In genomic region chr7:53656881-53657280, GRCh38 we compare ENCODE assay signal across 16 cellular contexts.
"Had no signal": no experiment of that assay in that cellular context is flagged by ENCODE, and none has a peak within 500 bp of the region (broad histone marks: within the 10 kb centered on the region; RNA-seq: fewer than 3 reads in every experiment).

No MANE protein-coding gene starts in this region.

- H3K4me3 ChIP-seq: adrenal gland, left ventricle myocardium inferior, sigmoid colon, spleen had no signal

- H3K4me1 ChIP-seq: adrenal gland, foreskin keratinocyte, left ventricle myocardium inferior, sigmoid colon, spleen had no signal

- DNase-seq: activated CD4-positive, alpha-beta T cell treated with anti-CD3 and anti-CD28 coated beads, Interleukin-2, amount 50 U/mL, for 1 hour; activated CD8-positive, alpha-beta memory T cell treated with anti-CD3 and anti-CD28 coated beads, Interleukin-2, amount 50 U/mL, for 4 hours; activated gamma-delta T cell treated with Interleukin-2 at 50 U/mL for 16 hours; adrenal gland; effector memory CD4-positive, alpha-beta T cell; glutamatergic neuron; hippocampal formation; kidney; left ventricle myocardium inferior; natural killer cell; nucleus accumbens; sigmoid colon; spleen; stimulated activated naive B cell treated with anti-CD40 and anti-IgM and Interleukin-4, amounts not matched to agents 10 μg/mL and 1 μg/mL and 100 μg/mL, for 72 hours had no signal

- H3K27ac ChIP-seq: adrenal gland, foreskin keratinocyte, left ventricle myocardium inferior, sigmoid colon, spleen had no signal

- H3K36me3 ChIP-seq: adrenal gland, left ventricle myocardium inferior, sigmoid colon, spleen had no signal

- H3K9me3 ChIP-seq: adrenal gland had no signal

- ATAC-seq: activated naive CD4-positive, alpha-beta T cell treated with anti-CD3 and anti-CD28 coated beads, Interleukin-2, amount 50 U/mL, for 72 hours; foreskin keratinocyte; natural killer cell; stimulated activated naive B cell treated with anti-CD40 and anti-IgM and Interleukin-4, amounts not matched to agents 10 μg/mL and 1 μg/mL and 100 μg/mL, for 72 hours had no signal

- H3K27me3 ChIP-seq: adrenal gland, foreskin keratinocyte, sigmoid colon, spleen had no signal
